In genomic region chr1:116572079-116572478, GRCh38 we compare ENCODE assay signal across 15 cellular contexts. TPM values are rescaled to one million over a fixed set of nuclear protein-coding genes. Genes with fewer than 3 reads are reported as not detected.
A peak's percentile ranks its signal among the peaks of the same experiment; 100 is the strongest.
DNase-seq lines count a peak whose midpoint lies in the region; ATAC-seq, FAIRE-seq and TF ChIP-seq lines count a peak whose summit lies in the region.
"Had no signal": no experiment of that assay in that cellular context is flagged by ENCODE, and none has a peak within 500 bp of the region (broad histone marks: within the 10 kb centered on the region; RNA-seq: fewer than 3 reads in every experiment).

No MANE protein-coding gene starts in this region.

- no peak overlapping the region for H2BK20ac ChIP-seq in H1 (ENCODE audit: low read length)

- no peak for TF ChIP-seq RAD21 in H1 (IDR thresholded peaks at IDR 0.05 in 1 of 2, conservative IDR thresholded peaks at IDR 0.05 in 1 of 2; ENCODE audit: low read depth in 2 of 2, low read length in 2 of 2)

- no peak overlapping the region for H3K14ac ChIP-seq in H1 (ENCODE audit: insufficient read length)

- H4K20me1 ChIP-seq in PC-9 (ENCODE audit: insufficient read depth) (peaks cover 14% of the 10 kb centered on the region; the same call in 1 of the 2 replicates), H1 (replicated peaks in 1 of 2; ENCODE audit: control insufficient read depth in 1 of 2, insufficient read depth in 2 of 2, low read length in 2 of 2) (no peaks in the 10 kb centered on the region), osteoblast (ENCODE audit: insufficient read depth, low read length) (no peaks in the 10 kb centered on the region)

- no peak overlapping the region for H2BK5ac ChIP-seq in H1 (ENCODE audit: low read depth, low read length)

- H3K4me1 ChIP-seq in PC-9 (replicated peaks; ENCODE audit: insufficient read depth) (peaks cover 37% of the 10 kb centered on the region), H1 (replicated peaks in 1 of 4; ENCODE audit: control insufficient read depth in 3 of 4, insufficient read depth in 4 of 4, low read length in 3 of 4) (peaks cover 0 to 19% (median 7%) of the 10 kb centered on the region in 4 experiments; a peak in 5 of 7 replicates), osteoblast (ENCODE audit: insufficient read depth, low read length) (peaks cover 23% of the 10 kb centered on the region)

- ATAC-seq in activated naive CD4-positive, alpha-beta T cell treated with anti-CD3 and anti-CD28 coated beads, Interleukin-2, amount 50 U/mL, for 72 hours: no peak
- ATAC-seq in GM21619 (IDR thresholded peaks at IDR 0.05; ENCODE audit: unreplicated experiment): no peak
- ATAC-seq: HCT116 had no signal

- 91% methylated on average over 2 of the region's 2 CpGs; no CpG with 5 or more reads in 1 of the 2 experiments for WGBS in H1 (ENCODE audit: extremely low coverage in 1 of 2, insufficient coverage in 1 of 2, insufficient read length in 1 of 2, insufficient replicate concordance in 2 of 2, low coverage in 1 of 2, low lambda C conversion rate in 2 of 2, missing lambda C conversion rate in 1 of 2), 2 experiments

- H3K4ac ChIP-seq in H1 (replicated peaks; ENCODE audit: insufficient read length, low read depth, low read length): no peak overlapping the region

- no peak overlapping the region for H4K91ac ChIP-seq in H1 (replicated peaks; ENCODE audit: insufficient read length, low read length)

- peaks cover 1% of the 10 kb centered on the region for H3K27me3 Mint-ChIP-seq in activated naive CD4-positive, alpha-beta T cell treated with anti-CD3 and anti-CD28 coated beads, Interleukin-2, amount 50 U/mL, for 24 hours
- H3K27me3 Mint-ChIP-seq in progenitor cell of endocrine pancreas: peaks cover 11% of the 10 kb centered on the region

- H3K36me3 ChIP-seq in PC-9 (ENCODE audit: low read depth) (peaks cover 15% of the 10 kb centered on the region), H1 (ENCODE audit: control insufficient read depth in 2 of 4, insufficient read depth in 4 of 4, low read length in 3 of 4) (no peaks in the 10 kb centered on the region; a peak in 1 of 8 replicates), osteoblast (ENCODE audit: insufficient read depth, low read length) (no peaks in the 10 kb centered on the region)

- no peak for TF ChIP-seq POLR2A in H1 (IDR thresholded peaks at IDR 0.05; ENCODE audit: control extremely low read depth in 1 of 2, low read depth in 2 of 2, low read length in 2 of 2)

- peaks cover 19% of the 10 kb centered on the region for H3F3A ChIP-seq in PC-9 (ENCODE audit: insufficient read depth, low read depth)

- DNase-seq in activated naive CD4-positive, alpha-beta T cell treated with anti-CD3 and anti-CD28 coated beads, Interleukin-2, amount 50 U/mL, for 72 hours (ENCODE audit: low spot score in 2 of 2): no peak
- no peak for DNase-seq in PC-9
- no peak for DNase-seq in H1 (ENCODE audit: low read depth in 1 of 2, low spot score in 2 of 2)
- no peak for DNase-seq in progenitor cell of endocrine pancreas (ENCODE audit: low spot score, unreplicated experiment)
- DNase-seq in kidney glomerular epithelial cell (lab: John Stamatoyannopoulos, UW): no peak
- DNase-seq in osteoblast (ENCODE audit: insufficient read length, low spot score, missing footprints): no peak
- DNase-seq: activated effector memory CD4-positive, alpha-beta T cell treated with Interleukin-2 at 50 U/mL for 16 hours; cerebellar nuclear complex; midbrain; NCI-H82; SIG-M5; stomach had no signal

- TF ChIP-seq EP300 in H1 (IDR thresholded peaks at IDR 0.05; ENCODE audit: borderline replicate concordance in 1 of 2, low read depth in 2 of 2, low read length in 2 of 2): no peak

- no peaks in the 10 kb centered on the region for H3K36me3 Mint-ChIP-seq in activated naive CD4-positive, alpha-beta T cell treated with anti-CD3 and anti-CD28 coated beads, Interleukin-2, amount 50 U/mL, for 24 hours
- peaks cover 4 to 5% of the 10 kb centered on the region in 2 donors for H3K36me3 Mint-ChIP-seq in activated naive CD4-positive, alpha-beta T cell treated with anti-CD3 and anti-CD28 coated beads, Interleukin-2, amount 50 U/mL, for 72 hours
- H3K36me3 Mint-ChIP-seq in progenitor cell of endocrine pancreas (ENCODE audit: insufficient read depth): peaks cover 3% of the 10 kb centered on the region

- no peak overlapping the region for H3K18ac ChIP-seq in H1 (ENCODE audit: extremely low read depth, low read length)

- H3K9me2 ChIP-seq in PC-9 (ENCODE audit: insufficient read depth): no peaks in the 10 kb centered on the region

- no peak for FAIRE-seq in H1 (lab: Jason Lieb, UNC)

- no peak overlapping the region for H4K8ac ChIP-seq in H1 (ENCODE audit: extremely low read depth, insufficient read depth, low read length)

- POLR2A ChIA-PET in PC-9 (lab: Charles Lee; ENCODE audit: unreplicated experiment): no interaction called here
- POLR2A ChIA-PET in H1 (lab: Charles Lee; ENCODE audit: partially characterized antibody): interaction anchor here (1.9 kb wide), 1 partner anchor 488 kb away, joined by 6 read pairs; the partner anchor contains the start of gene TTF2

- H3K27me3 ChIP-seq in PC-9 (ENCODE audit: insufficient read depth, low read depth) (no peaks in the 10 kb centered on the region), H1 (replicated peaks in 1 of 4; ENCODE audit: control insufficient read depth in 3 of 4, extremely low read depth in 1 of 4, insufficient read depth in 3 of 4, low read length in 3 of 4) (peaks cover 0 to 4% (median 0%) of the 10 kb centered on the region in 4 experiments; a peak in 1 of 7 replicates), osteoblast (ENCODE audit: insufficient read depth, low read length) (peaks cover 6% of the 10 kb centered on the region)
- H3K27me3 ChIP-seq: stomach had no signal

- H2AFZ ChIP-seq in PC-9: no peak overlapping the region
- H2AFZ ChIP-seq in H1 (ENCODE audit: low read length): no peak overlapping the region
- H2AFZ ChIP-seq in osteoblast (ENCODE audit: low read length): no peak overlapping the region

- no peak overlapping the region for H2BK120ac ChIP-seq in H1 (replicated peaks; ENCODE audit: low read depth, low read length)

- H3K4me3 ChIP-seq in PC-9: no peak overlapping the region
- H3K4me3 ChIP-seq in H1 (ENCODE audit: extremely low read depth in 1 of 4, insufficient read depth in 2 of 4, low read depth in 3 of 4, low read length in 4 of 4): peak overlapping the region in 1 of 4 experiments; percentile 83; a peak in 1 of 8 replicates
- H3K4me3 ChIP-seq in osteoblast (ENCODE audit: insufficient read depth, low read length): no peak overlapping the region

- no peak overlapping the region for H3K56ac ChIP-seq in H1 (replicated peaks; ENCODE audit: insufficient read length, low read depth, low read length)

- peaks cover 30% of the 10 kb centered on the region for H3K4me1 Mint-ChIP-seq in activated naive CD4-positive, alpha-beta T cell treated with anti-CD3 and anti-CD28 coated beads, Interleukin-2, amount 50 U/mL, for 24 hours
- H3K4me1 Mint-ChIP-seq in progenitor cell of endocrine pancreas (ENCODE audit: low read depth): peaks cover 7% of the 10 kb centered on the region

- peak overlapping the region; percentile 92 for H3K4me3 Mint-ChIP-seq in activated naive CD4-positive, alpha-beta T cell treated with anti-CD3 and anti-CD28 coated beads, Interleukin-2, amount 50 U/mL, for 24 hours
- H3K4me3 Mint-ChIP-seq in progenitor cell of endocrine pancreas (ENCODE audit: low read depth): peak overlapping the region; percentile 71

- CTCF ChIA-PET in PC-9 (lab: Charles Lee) (no interaction called here), H1 (lab: Charles Lee; ENCODE audit: partially characterized antibody) (interaction anchor here (0.7 to 5.6 kb wide), 7 partner anchors 24 to 488 kb away, joined by 3 to 46 read pairs (median 4); partner anchors contain the start of gene TTF2)

- peak overlapping the region; percentile 94 for H3K4me2 ChIP-seq in PC-9
- H3K4me2 ChIP-seq in H1 (ENCODE audit: insufficient read depth in 1 of 2, low read depth in 2 of 2, low read length in 2 of 2): peak overlapping the region; percentile 85 to 87; a peak in 2 of 4 replicates
- H3K4me2 ChIP-seq in osteoblast (ENCODE audit: insufficient read depth, low read length): no peak overlapping the region

- H3K27ac ChIP-seq in PC-9 (0 out of 2 replicates have a peak overlapping the region, but pooled peaks have one; percentile 90), H1 (ENCODE audit: low read depth, low read length) (no peak overlapping the region), osteoblast (ENCODE audit: low read depth, low read length) (no peak overlapping the region)

- no peak overlapping the region for H3K23ac ChIP-seq in H1 (ENCODE audit: insufficient read length)

- no peak overlapping the region for H2BK15ac ChIP-seq in H1 (ENCODE audit: low read length)

- no peak overlapping the region for H3K9ac ChIP-seq in H1 (replicated peaks in 1 of 4; ENCODE audit: extremely low read depth in 1 of 4, low read depth in 3 of 4, low read length in 3 of 4)

- no peak overlapping the region for H3K27ac Mint-ChIP-seq in activated naive CD4-positive, alpha-beta T cell treated with anti-CD3 and anti-CD28 coated beads, Interleukin-2, amount 50 U/mL, for 24 hours
- peak overlapping the region in 1 of 2 donors; percentile 79 for H3K27ac Mint-ChIP-seq in activated naive CD4-positive, alpha-beta T cell treated with anti-CD3 and anti-CD28 coated beads, Interleukin-2, amount 50 U/mL, for 72 hours
- peak overlapping the region; percentile 30 for H3K27ac Mint-ChIP-seq in progenitor cell of endocrine pancreas

- no peaks in the 10 kb centered on the region; the same call in 1 of the 2 replicates for H3K79me1 ChIP-seq in H1 (ENCODE audit: low read depth, low read length)

- no peak overlapping the region for H2BK12ac ChIP-seq in H1 (ENCODE audit: low read depth, low read length)

- peaks cover 9% of the 10 kb centered on the region; the same call in 1 of the 2 replicates for H3K23me2 ChIP-seq in H1 (ENCODE audit: low read depth, low read length)

- H3K79me2 ChIP-seq in PC-9 (ENCODE audit: low read depth): peaks cover 36% of the 10 kb centered on the region
- H3K79me2 ChIP-seq in H1 (ENCODE audit: control insufficient read depth in 1 of 2, insufficient read depth in 2 of 2, low read length in 2 of 2): no peaks in the 10 kb centered on the region
- peaks cover 17% of the 10 kb centered on the region for H3K79me2 ChIP-seq in osteoblast (ENCODE audit: insufficient read depth, low read length)

- H3K9me3 Mint-ChIP-seq in activated naive CD4-positive, alpha-beta T cell treated with anti-CD3 and anti-CD28 coated beads, Interleukin-2, amount 50 U/mL, for 24 hours: no peaks in the 10 kb centered on the region
- no peaks in the 10 kb centered on the region for H3K9me3 Mint-ChIP-seq in activated naive CD4-positive, alpha-beta T cell treated with anti-CD3 and anti-CD28 coated beads, Interleukin-2, amount 50 U/mL, for 72 hours
- H3K9me3 Mint-ChIP-seq in progenitor cell of endocrine pancreas (ENCODE audit: low read depth): no peaks in the 10 kb centered on the region

- intact Hi-C loops in PC-9 (cut with micrococcal nuclease; ENCODE audit: unreplicated experiment): loop anchor here (5.0 to 10.0 kb wide), 4 partner anchors 165 to 710 kb away; no protein-coding TSS in a partner anchor

- H3K9me3 ChIP-seq in PC-9 (ENCODE audit: insufficient read depth, low read depth) (no peaks in the 10 kb centered on the region), H1 (ENCODE audit: insufficient read depth in 2 of 2, low read depth in 1 of 2, low read length in 1 of 2) (no peaks in the 10 kb centered on the region), osteoblast (ENCODE audit: low read depth, low read length) (no peaks in the 10 kb centered on the region)
- H3K9me3 ChIP-seq: stomach had no signal

- no TSS peak for BruUV-seq in PC-9 (replicated peaks; lab: Mats Ljungman, UMichigan)

- H2AK5ac ChIP-seq in H1 (ENCODE audit: low read depth, low read length): no peak overlapping the region

- H4K5ac ChIP-seq in H1 (ENCODE audit: insufficient read length, low read depth, low read length): no peak overlapping the region

- TF ChIP-seq CTCF in PC-9 (conservative IDR thresholded peaks at IDR 0.05) (no peak), H1 (IDR thresholded peaks at IDR 0.05; ENCODE audit: control extremely low read depth in 1 of 3, insufficient read depth in 1 of 3, low read depth in 1 of 3, low read length in 3 of 3) (no peak), progenitor cell of endocrine pancreas (IDR thresholded peaks at IDR 0.05; ENCODE audit: unreplicated experiment) (no peak), osteoblast (IDR thresholded peaks at IDR 0.05; ENCODE audit: extremely low read depth, low read depth, low read length) (no peak)

RNA-seq across cellular contexts. Expression of gene CD58, which starts 1.3 kb away (rescaled TPM):
- total RNA-seq in activated naive CD4-positive, alpha-beta T cell treated with anti-CD3 and anti-CD28 coated beads, Interleukin-2, amount 50 U/mL, for 72 hours: 10 to 100 TPM in 1 of 2 donors, 1 to 10 TPM in 1; 8.3 to 12.7 TPM
- total RNA-seq in PC-9 (2021) (15.9 and 23.6 TPM in 2 replicates), progenitor cell of endocrine pancreas (7.0 and 7.4 TPM in 2 replicates), osteoblast (20.6 and 23.5 TPM in 2 replicates)
- 5.5 and 6.0 TPM in 2 replicates for total RNA-seq in H1 (2021; fragmentation: NEBNext Ultra II Directional; extraction: Animal tissue kit (Norgen Biotek cat#: 25700))
- 2.8 and 5.3 TPM in 2 replicates for polyA plus RNA-seq in H1 (2011; rRNA removed)
- polyA plus RNA-seq in H1 (2011; cell fraction: cytosol; rRNA removed): 5.6 TPM
- polyA plus RNA-seq in H1 (2011; cell fraction: nucleus; rRNA removed): 1.8 TPM
- polyA plus RNA-seq in H1 (2012, experiment 1 of 2): 2.7 to 5.7 TPM (median 3.0 TPM) in 4 replicates
- polyA plus RNA-seq in H1 (2012, experiment 2 of 2): 2.1 TPM
- 8.4 TPM for polyA plus RNA-seq in H1 (2013, experiment 1 of 2)
- polyA plus RNA-seq in H1 (2013, experiment 2 of 2): 11.1 TPM
- 2.6 and 7.8 TPM in 2 replicates for polyA minus RNA-seq in H1 (2011; rRNA and poly(A)+ RNA removed)
- polyA minus RNA-seq in H1 (2011; cell fraction: cytosol; rRNA and poly(A)+ RNA removed): 4.0 TPM
- polyA minus RNA-seq in H1 (2011; cell fraction: nucleus; rRNA and poly(A)+ RNA removed): 8.1 TPM
